Comparison of ENCODE assay signal across 33 cellular contexts in genomic region chr1:115958866-115959265, GRCh38.
"Had no signal": no experiment of that assay in that cellular context is flagged by ENCODE, and none has a peak within 500 bp of the region (broad histone marks: within the 10 kb centered on the region; RNA-seq: fewer than 3 reads in every experiment).

No MANE protein-coding gene starts in this region.

- H3K4me1 ChIP-seq: adrenal gland, body of pancreas, esophagus muscularis mucosa, foreskin keratinocyte, gastrocnemius medialis, heart left ventricle had no signal

- H3K9me3 ChIP-seq: adrenal gland, body of pancreas, esophagus muscularis mucosa, gastrocnemius medialis, heart left ventricle had no signal

- DNase-seq: activated B cell treated with CpG ODN at 0.5 μM for 24 hours; activated CD4-positive, alpha-beta memory T cell treated with anti-CD3 and anti-CD28 coated beads for 36 hours; activated CD4-positive, alpha-beta T cell treated with anti-CD3 and anti-CD28 coated beads for 48 hours; activated CD8-positive, alpha-beta memory T cell treated with anti-CD3 and anti-CD28 coated beads, Interleukin-2, amount 10 ng/mL, durations not matched to agents 7 days and 5 days; activated CD8-positive, alpha-beta memory T cell treated with anti-CD3 and anti-CD28 coated beads, Interleukin-2, amount 50 U/mL, for 4 hours; activated CD8-positive, alpha-beta T cell treated with anti-CD3 and anti-CD28 coated beads, Interleukin-2, amount 10 ng/mL, durations not matched to agents 7 days and 5 days; activated effector memory CD4-positive, alpha-beta T cell treated with anti-CD3 and anti-CD28 coated beads, Interleukin-2, amount 50 U/mL, for 16 hours; activated naive CD4-positive, alpha-beta T cell treated with anti-CD3 and anti-CD28 coated beads for 36 hours; activated naive CD8-positive, alpha-beta T cell treated with anti-CD3 and anti-CD28 coated beads for 36 hours; activated naive CD8-positive, alpha-beta T cell treated with anti-CD3 and anti-CD28 coated beads, Interleukin-2, amount 50 U/mL, for 24 hours; activated T-cell treated with anti-CD3 and anti-CD28 coated beads, Interleukin-2, amount 50 U/mL, for 1 hour; activated T-cell treated with anti-CD3 and anti-CD28 coated beads, Interleukin-2, amount 50 U/mL, for 48 hours; adrenal gland; amygdala; aorta; body of pancreas; cortex of kidney; dermis blood vessel endothelial cell; effector CD4-positive, alpha-beta T cell; effector memory CD8-positive, alpha-beta T cell; erythroblast; foreskin keratinocyte; gastrocnemius medialis; glutamatergic neuron; heart left ventricle; T-helper 17 cell; T1000; WERI-Rb-1 had no signal

- H3K36me3 Mint-ChIP-seq: activated CD4-positive, alpha-beta memory T cell treated with anti-CD3 and anti-CD28 coated beads for 36 hours; activated CD8-positive, alpha-beta memory T cell treated with anti-CD3 and anti-CD28 coated beads, Interleukin-2, amount 10 ng/mL, durations not matched to agents 7 days and 5 days; activated naive CD4-positive, alpha-beta T cell treated with anti-CD3 and anti-CD28 coated beads, Interleukin-2, amount 50 U/mL, for 24 hours; activated naive CD8-positive, alpha-beta T cell treated with anti-CD3 and anti-CD28 coated beads for 36 hours had no signal

- H3K4me3 Mint-ChIP-seq: activated B cell treated with CpG ODN at 0.5 μM for 24 hours; activated CD4-positive, alpha-beta memory T cell treated with anti-CD3 and anti-CD28 coated beads for 36 hours; activated CD8-positive, alpha-beta memory T cell treated with anti-CD3 and anti-CD28 coated beads, Interleukin-2, amount 10 ng/mL, durations not matched to agents 7 days and 5 days; activated CD8-positive, alpha-beta T cell treated with anti-CD3 and anti-CD28 coated beads, Interleukin-2, amount 10 ng/mL, durations not matched to agents 7 days and 5 days; activated naive CD4-positive, alpha-beta T cell treated with anti-CD3 and anti-CD28 coated beads for 36 hours; activated naive CD4-positive, alpha-beta T cell treated with anti-CD3 and anti-CD28 coated beads, Interleukin-2, amount 50 U/mL, for 24 hours; activated naive CD8-positive, alpha-beta T cell treated with anti-CD3 and anti-CD28 coated beads for 36 hours; activated naive CD8-positive, alpha-beta T cell treated with anti-CD3 and anti-CD28 coated beads, Interleukin-2, amount 50 U/mL, for 24 hours; activated T-helper 1 cell treated with anti-CD3 and anti-CD28 coated beads, Interleukin-12 subunit alpha, Interleukin-12 subunit beta, Interleukin-2, Interleukin-4 antibody, amounts not matched to agents 30 ng/mL and 10 ng/mL and 1 ng/mL, durations not matched to agents 14 hours and 24 hours and 36 hours; effector memory CD8-positive, alpha-beta T cell; T-helper 17 cell; T-helper 2 cell treated with Interferon-gamma antibody and Interleukin-4, amounts not matched to agents 5 μg/mL and 100 μg/mL, for 36 hours had no signal

- H3K36me3 ChIP-seq: adrenal gland, esophagus muscularis mucosa, gastrocnemius medialis, heart left ventricle, WERI-Rb-1 had no signal

- H3K27ac Mint-ChIP-seq: activated B cell treated with CpG ODN at 0.5 μM for 24 hours; activated CD4-positive, alpha-beta memory T cell treated with anti-CD3 and anti-CD28 coated beads for 36 hours; activated CD8-positive, alpha-beta memory T cell treated with anti-CD3 and anti-CD28 coated beads, Interleukin-2, amount 10 ng/mL, durations not matched to agents 7 days and 5 days; activated CD8-positive, alpha-beta T cell treated with anti-CD3 and anti-CD28 coated beads, Interleukin-2, amount 10 ng/mL, durations not matched to agents 7 days and 5 days; activated naive CD4-positive, alpha-beta T cell treated with anti-CD3 and anti-CD28 coated beads for 36 hours; activated naive CD4-positive, alpha-beta T cell treated with anti-CD3 and anti-CD28 coated beads, Interleukin-2, amount 50 U/mL, for 24 hours; activated naive CD8-positive, alpha-beta T cell treated with anti-CD3 and anti-CD28 coated beads for 36 hours; activated naive CD8-positive, alpha-beta T cell treated with anti-CD3 and anti-CD28 coated beads, Interleukin-2, amount 50 U/mL, for 24 hours; activated T-helper 1 cell treated with anti-CD3 and anti-CD28 coated beads, Interleukin-12 subunit alpha, Interleukin-12 subunit beta, Interleukin-2, Interleukin-4 antibody, amounts not matched to agents 30 ng/mL and 10 ng/mL and 1 ng/mL, durations not matched to agents 14 hours and 24 hours and 36 hours; activated T-helper 2 cell treated with anti-CD3 and anti-CD28 coated beads, Interferon-gamma antibody, Interleukin-2, Interleukin-4, amounts not matched to agents 10 μg/mL and 5 μg/mL and 100 μg/mL, durations not matched to agents 14 hours and 24 hours and 36 hours; effector memory CD8-positive, alpha-beta T cell; T-helper 17 cell; T-helper 2 cell treated with Interferon-gamma antibody and Interleukin-4, amounts not matched to agents 5 μg/mL and 100 μg/mL, for 36 hours had no signal

- H3K4me1 Mint-ChIP-seq: activated B cell treated with CpG ODN at 0.5 μM for 24 hours; activated CD8-positive, alpha-beta memory T cell treated with anti-CD3 and anti-CD28 coated beads, Interleukin-2, amount 10 ng/mL, durations not matched to agents 7 days and 5 days; activated naive CD4-positive, alpha-beta T cell treated with anti-CD3 and anti-CD28 coated beads, Interleukin-2, amount 50 U/mL, for 24 hours; activated naive CD8-positive, alpha-beta T cell treated with anti-CD3 and anti-CD28 coated beads for 36 hours; activated naive CD8-positive, alpha-beta T cell treated with anti-CD3 and anti-CD28 coated beads, Interleukin-2, amount 50 U/mL, for 24 hours had no signal

- H3K9me3 Mint-ChIP-seq: activated B cell treated with CpG ODN at 0.5 μM for 24 hours; activated CD4-positive, alpha-beta memory T cell treated with anti-CD3 and anti-CD28 coated beads for 36 hours; activated naive CD4-positive, alpha-beta T cell treated with anti-CD3 and anti-CD28 coated beads for 36 hours; activated naive CD4-positive, alpha-beta T cell treated with anti-CD3 and anti-CD28 coated beads, Interleukin-2, amount 50 U/mL, for 24 hours; activated naive CD8-positive, alpha-beta T cell treated with anti-CD3 and anti-CD28 coated beads for 36 hours; activated naive CD8-positive, alpha-beta T cell treated with anti-CD3 and anti-CD28 coated beads, Interleukin-2, amount 50 U/mL, for 24 hours; activated T-helper 1 cell treated with anti-CD3 and anti-CD28 coated beads, Interleukin-12 subunit alpha, Interleukin-12 subunit beta, Interleukin-2, Interleukin-4 antibody, amounts not matched to agents 30 ng/mL and 10 ng/mL and 1 ng/mL, durations not matched to agents 14 hours and 24 hours and 36 hours; activated T-helper 2 cell treated with anti-CD3 and anti-CD28 coated beads, Interferon-gamma antibody, Interleukin-2, Interleukin-4, amounts not matched to agents 10 μg/mL and 5 μg/mL and 100 μg/mL, durations not matched to agents 14 hours and 24 hours and 36 hours; effector memory CD8-positive, alpha-beta T cell; T-helper 2 cell treated with Interferon-gamma antibody and Interleukin-4, amounts not matched to agents 5 μg/mL and 100 μg/mL, for 36 hours had no signal

- H3K4me3 ChIP-seq: adrenal gland, body of pancreas, esophagus muscularis mucosa, gastrocnemius medialis, heart left ventricle had no signal

- H3K27me3 ChIP-seq: adrenal gland, body of pancreas, esophagus muscularis mucosa, heart left ventricle had no signal

- H3K27ac ChIP-seq: adrenal gland, body of pancreas, esophagus muscularis mucosa, foreskin keratinocyte, gastrocnemius medialis, heart left ventricle, WERI-Rb-1 had no signal
